Comparison of ENCODE assay signal across 14 cellular contexts in the genomic region with DNA sequence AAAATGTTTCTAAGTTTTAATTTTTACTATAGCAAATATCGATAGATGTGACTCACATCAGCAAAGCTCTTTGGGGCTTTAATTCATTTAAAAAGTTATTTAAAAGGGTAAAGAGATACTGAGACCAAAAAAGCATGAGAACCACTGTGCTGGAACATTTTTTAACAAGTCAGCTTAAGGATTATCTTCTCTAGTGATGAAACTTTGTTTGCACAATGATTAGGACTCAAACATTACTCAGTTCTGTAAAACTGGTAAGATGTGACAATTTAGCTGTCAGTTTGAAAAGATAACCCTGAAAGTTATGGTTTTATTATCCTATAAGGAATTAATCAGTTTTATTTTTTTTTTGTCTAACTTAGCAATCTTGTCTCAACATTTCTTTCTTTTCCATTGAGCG.
DNase-seq lines count a peak whose midpoint lies in the region; ATAC-seq and TF ChIP-seq lines count a peak whose summit lies in the region.
"Had no signal": no experiment of that assay in that cellular context is flagged by ENCODE, and none has a peak within 500 bp of the region (broad histone marks: within the 10 kb centered on the region; RNA-seq: fewer than 3 reads in every experiment).

No MANE protein-coding gene starts in this region.

- H3K9me2 ChIP-seq in PC-3 (replicated peaks; ENCODE audit: low read length), result no peaks in the 10 kb centered on the region

- H3K27ac ChIP-seq in HEK293 (ENCODE audit: extremely low read depth, low read depth, low read length), result no peak overlapping the region
- no peak overlapping the region for H3K27ac ChIP-seq in PC-3 (ENCODE audit: low read length)
- H3K27ac ChIP-seq: A549 had no signal

- H3K36me3 ChIP-seq in HEK293 (ENCODE audit: control insufficient read depth in 2 of 2, insufficient read depth in 1 of 2, low read length in 2 of 2), result no peaks in the 10 kb centered on the region
- no peaks in the 10 kb centered on the region for H3K36me3 ChIP-seq in PC-3 (ENCODE audit: low read depth, low read length)

- no peak overlapping the region for H3K9ac ChIP-seq in PC-3 (ENCODE audit: low read length)

- DNase-seq in PC-3 (peak; percentile 64), fibroblast of villous mesenchyme (ENCODE audit: low read depth) (peak; percentile 19), NCI-H1417 treated with DMSO at 0.1 percent for 48 hours (lab: John Stamatoyannopoulos, UW) (no peak), NCI-H1930 (lab: John Stamatoyannopoulos, UW) (no peak)
- no peak for DNase-seq in activated naive CD8-positive, alpha-beta T cell treated with anti-CD3 and anti-CD28 coated beads for 36 hours
- DNase-seq: CD8-positive, alpha-beta T cell; COR-L47; DMS153; GF-D8; H7 had no signal

- H3K4me3 ChIP-seq in HEK293 (ENCODE audit: low read depth, low read length) (no peak overlapping the region), PC-3 (ENCODE audit: low read length) (no peak overlapping the region), fibroblast of villous mesenchyme (ENCODE audit: low read depth, low read length) (no peak overlapping the region)
- H3K4me3 ChIP-seq: A549, GM23338 had no signal

- H3K27ac Mint-ChIP-seq in activated naive CD8-positive, alpha-beta T cell treated with anti-CD3 and anti-CD28 coated beads for 36 hours, result no peak overlapping the region
- H3K27ac Mint-ChIP-seq: CD14-positive monocyte; CD8-positive, alpha-beta T cell; GM23338 had no signal

- BruUV-seq in PC-3 (replicated peaks; lab: Mats Ljungman, UMichigan), result no TSS peak

- CTCF ChIA-PET in HEK293 (lab: Yijun Ruan, JAX) (no interaction called here), PC-3 (lab: Charles Lee) (interaction anchor here (0.7 kb wide), 1 partner anchor 137 kb away, joined by 7 read pairs; no protein-coding TSS in a partner anchor)

- H3K79me2 ChIP-seq in PC-3 (ENCODE audit: low read length), result no peaks in the 10 kb centered on the region

- no peaks in the 10 kb centered on the region for H3F3A ChIP-seq in PC-3 (ENCODE audit: low read length, unreplicated experiment)

- peaks cover 5% of the 10 kb centered on the region for H3K27me3 Mint-ChIP-seq in activated naive CD8-positive, alpha-beta T cell treated with anti-CD3 and anti-CD28 coated beads for 36 hours

- H3K9me3 ChIP-seq in HEK293 (ENCODE audit: control insufficient read depth, insufficient read depth, low read depth, low read length) (no peaks in the 10 kb centered on the region), PC-3 (ENCODE audit: low read length) (no peaks in the 10 kb centered on the region)
- H3K9me3 ChIP-seq: A549 had no signal

- peak overlapping the region; percentile 54 for H3K4me2 ChIP-seq in PC-3 (ENCODE audit: low read length)
- H3K4me2 ChIP-seq: A549, GM23338 had no signal

- H3K4me1 Mint-ChIP-seq in activated naive CD8-positive, alpha-beta T cell treated with anti-CD3 and anti-CD28 coated beads for 36 hours, result no peaks in the 10 kb centered on the region

- POLR2A ChIA-PET in HEK293 (lab: Yijun Ruan, JAX), result no interaction called here
- POLR2A ChIA-PET in PC-3 (lab: Charles Lee; ENCODE audit: unreplicated experiment), result no interaction called here

- H3K4me1 ChIP-seq in HEK293 (ENCODE audit: control insufficient read depth, insufficient read depth, low read length) (peaks cover 8% of the 10 kb centered on the region), PC-3 (ENCODE audit: insufficient read depth, low read length) (peaks cover 18% of the 10 kb centered on the region)
- H3K4me1 ChIP-seq: A549 had no signal

- intact Hi-C loops in PC-3 (cut with micrococcal nuclease), result no loop called here

- H3K4me3 Mint-ChIP-seq in activated naive CD8-positive, alpha-beta T cell treated with anti-CD3 and anti-CD28 coated beads for 36 hours, result no peak overlapping the region
- H3K4me3 Mint-ChIP-seq: CD14-positive monocyte; CD8-positive, alpha-beta T cell; GM23338 had no signal

- no peaks in the 10 kb centered on the region for H4K20me1 ChIP-seq in PC-3 (ENCODE audit: low read length)

- H3K36me3 Mint-ChIP-seq in activated naive CD8-positive, alpha-beta T cell treated with anti-CD3 and anti-CD28 coated beads for 36 hours, result no peaks in the 10 kb centered on the region
- H3K36me3 Mint-ChIP-seq: CD14-positive monocyte; CD8-positive, alpha-beta T cell had no signal

- no peak for TF ChIP-seq CTCF in HEK293 (tag by site-specific recombination; IDR thresholded peaks at IDR 0.05)
- no peak for TF ChIP-seq CTCF in PC-3 (conservative IDR thresholded peaks at IDR 0.05; ENCODE audit: low read depth, low read length)
- TF ChIP-seq CTCF in fibroblast of villous mesenchyme (IDR thresholded peaks at IDR 0.05; ENCODE audit: insufficient read depth, low read depth, low read length), result no peak

- H3K27me3 ChIP-seq in PC-3 (ENCODE audit: low read length), result peaks cover 9% of the 10 kb centered on the region; the same call in 1 of the 2 replicates

- H3K9me3 Mint-ChIP-seq in activated naive CD8-positive, alpha-beta T cell treated with anti-CD3 and anti-CD28 coated beads for 36 hours, result no peaks in the 10 kb centered on the region
- H3K9me3 Mint-ChIP-seq: CD8-positive, alpha-beta T cell had no signal

- peak; percentile 20 for ATAC-seq in PC-3
- ATAC-seq: A549; CD8-positive, alpha-beta T cell; GM23338 had no signal

- no peak overlapping the region for H2AFZ ChIP-seq in PC-3 (ENCODE audit: low read length)
- H2AFZ ChIP-seq: GM23338 had no signal

TF ChIP-seq in HEK293, 187 proteins besides CTCF, POLR2A, EP300 and RAD21 (continues in another document):
- TF ChIP-seq, protein P1, sequence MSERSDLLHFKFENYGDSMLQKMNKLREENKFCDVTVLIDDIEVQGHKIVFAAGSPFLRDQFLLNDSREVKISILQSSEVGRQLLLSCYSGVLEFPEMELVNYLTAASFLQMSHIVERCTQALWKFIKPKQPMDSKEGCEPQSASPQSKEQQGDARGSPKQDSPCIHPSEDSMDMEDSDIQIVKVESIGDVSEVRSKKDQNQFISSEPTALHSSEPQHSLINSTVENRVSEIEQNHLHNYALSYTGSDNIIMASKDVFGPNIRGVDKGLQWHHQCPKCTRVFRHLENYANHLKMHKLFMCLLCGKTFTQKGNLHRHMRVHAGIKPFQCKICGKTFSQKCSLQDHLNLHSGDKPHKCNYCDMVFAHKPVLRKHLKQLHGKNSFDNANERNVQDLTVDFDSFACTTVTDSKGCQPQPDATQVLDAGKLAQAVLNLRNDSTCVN (tag by site-specific recombination; optimal IDR thresholded peaks at IDR 0.05), result no peak
- no peak for TF ChIP-seq ZNF433 (tag by site-specific recombination; IDR thresholded peaks at IDR 0.05; ENCODE audit: low read depth)
- no peak for TF ChIP-seq ZNF37A (tag by site-specific recombination; IDR thresholded peaks at IDR 0.05)
- TF ChIP-seq HOXC10 (CRISPR knock-in tag; IDR thresholded peaks at IDR 0.05), result no peak
- TF ChIP-seq ZNF571 (tag by site-specific recombination; IDR thresholded peaks at IDR 0.05), result no peak
- TF ChIP-seq, protein P2, sequence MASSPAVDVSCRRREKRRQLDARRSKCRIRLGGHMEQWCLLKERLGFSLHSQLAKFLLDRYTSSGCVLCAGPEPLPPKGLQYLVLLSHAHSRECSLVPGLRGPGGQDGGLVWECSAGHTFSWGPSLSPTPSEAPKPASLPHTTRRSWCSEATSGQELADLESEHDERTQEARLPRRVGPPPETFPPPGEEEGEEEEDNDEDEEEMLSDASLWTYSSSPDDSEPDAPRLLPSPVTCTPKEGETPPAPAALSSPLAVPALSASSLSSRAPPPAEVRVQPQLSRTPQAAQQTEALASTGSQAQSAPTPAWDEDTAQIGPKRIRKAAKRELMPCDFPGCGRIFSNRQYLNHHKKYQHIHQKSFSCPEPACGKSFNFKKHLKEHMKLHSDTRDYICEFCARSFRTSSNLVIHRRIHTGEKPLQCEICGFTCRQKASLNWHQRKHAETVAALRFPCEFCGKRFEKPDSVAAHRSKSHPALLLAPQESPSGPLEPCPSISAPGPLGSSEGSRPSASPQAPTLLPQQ (tag by site-specific recombination; IDR thresholded peaks at IDR 0.05), result peak; percentile 93
- 0 out of 2 replicates have a peak, but pooled peaks have one; percentile 15 for TF ChIP-seq FEZF1 (tag by site-specific recombination; IDR thresholded peaks at IDR 0.05)
- no peak for TF ChIP-seq ZNF621 (tag by site-specific recombination; IDR thresholded peaks at IDR 0.05)
- TF ChIP-seq, protein P3, sequence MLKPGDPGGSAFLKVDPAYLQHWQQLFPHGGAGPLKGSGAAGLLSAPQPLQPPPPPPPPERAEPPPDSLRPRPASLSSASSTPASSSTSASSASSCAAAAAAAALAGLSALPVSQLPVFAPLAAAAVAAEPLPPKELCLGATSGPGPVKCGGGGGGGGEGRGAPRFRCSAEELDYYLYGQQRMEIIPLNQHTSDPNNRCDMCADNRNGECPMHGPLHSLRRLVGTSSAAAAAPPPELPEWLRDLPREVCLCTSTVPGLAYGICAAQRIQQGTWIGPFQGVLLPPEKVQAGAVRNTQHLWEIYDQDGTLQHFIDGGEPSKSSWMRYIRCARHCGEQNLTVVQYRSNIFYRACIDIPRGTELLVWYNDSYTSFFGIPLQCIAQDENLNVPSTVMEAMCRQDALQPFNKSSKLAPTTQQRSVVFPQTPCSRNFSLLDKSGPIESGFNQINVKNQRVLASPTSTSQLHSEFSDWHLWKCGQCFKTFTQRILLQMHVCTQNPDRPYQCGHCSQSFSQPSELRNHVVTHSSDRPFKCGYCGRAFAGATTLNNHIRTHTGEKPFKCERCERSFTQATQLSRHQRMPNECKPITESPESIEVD (tag by site-specific recombination; IDR thresholded peaks at IDR 0.05), result peak; percentile 55; the same call in 1 of the 2 replicates
- no peak for TF ChIP-seq ZBTB17 (tag by site-specific recombination; IDR thresholded peaks at IDR 0.05)

Comparison
In these comparisons a context has a peak if more than half of its experiments do, and no peak if none do; other contexts are left out.
1. DNase-seq: peak in PC-3 (single experiment) and fibroblast of villous mesenchyme (single experiment); none in NCI-H1417 treated with DMSO at 0.1 percent for 48 hours (single experiment), activated naive CD8-positive, alpha-beta T cell treated with anti-CD3 and anti-CD28 coated beads for 36 hours (single experiment) and NCI-H1930 (0 of 2).